2 cellular contexts compared by ENCODE assay signal in genomic region chr1:16776248-16776647, GRCh38. TPM values are rescaled to one million over a fixed set of nuclear protein-coding genes. Genes with fewer than 3 reads are reported as not detected.
"Had no signal": no experiment of that assay in that cellular context is flagged by ENCODE, and none has a peak within 500 bp of the region (broad histone marks: within the 10 kb centered on the region; RNA-seq: fewer than 3 reads in every experiment).

No MANE protein-coding gene starts in this region.

RNA-seq across cellular contexts. Expression of gene RNU1-4, which starts 35.9 kb away (rescaled TPM):
- total RNA-seq: M059J had no signal
- polyA plus RNA-seq: SK-N-SH had no signal
